11 cellular contexts compared by ENCODE assay signal in genomic region chr12:22974865-22975264, GRCh38.
DNase-seq lines count a peak whose midpoint lies in the region; ATAC-seq lines count a peak whose summit lies in the region.
"Had no signal": no experiment of that assay in that cellular context is flagged by ENCODE, and none has a peak within 500 bp of the region (broad histone marks: within the 10 kb centered on the region; RNA-seq: fewer than 3 reads in every experiment).

No MANE protein-coding gene starts in this region.

- H3K4me3 ChIP-seq in GM23248 (no peak overlapping the region), SJSA1 (no peak overlapping the region), skeletal muscle cell (ENCODE audit: low read depth, low read length) (no peak overlapping the region)

- peaks cover 23% of the 10 kb centered on the region for H3F3A ChIP-seq in GM23248 (ENCODE audit: insufficient read depth)

- H3K79me2 ChIP-seq in GM23248 (ENCODE audit: insufficient read depth): no peaks in the 10 kb centered on the region
- H3K79me2 ChIP-seq: parathyroid adenoma had no signal

- peak overlapping the region; percentile 49 for H3K27ac ChIP-seq in GM23248
- 0 out of 2 replicates have a peak overlapping the region, but pooled peaks have one; percentile 1 for H3K27ac ChIP-seq in SJSA1
- H3K27ac ChIP-seq: parathyroid adenoma had no signal

- H3K27me3 Mint-ChIP-seq in activated T-helper 2 cell treated with anti-CD3 and anti-CD28 coated beads, Interferon-gamma antibody, Interleukin-2, Interleukin-4, amounts not matched to agents 10 μg/mL and 5 μg/mL and 100 μg/mL, durations not matched to agents 14 hours and 24 hours and 36 hours (ENCODE audit: low read depth): no peaks in the 10 kb centered on the region

- H3K4me2 ChIP-seq in GM23248 (ENCODE audit: unreplicated experiment): peak overlapping the region; percentile 52

- H3K9me3 ChIP-seq in GM23248 (ENCODE audit: low read depth) (no peaks in the 10 kb centered on the region), SJSA1 (replicated peaks) (no peaks in the 10 kb centered on the region)

- no peak overlapping the region for H3K27ac Mint-ChIP-seq in activated T-helper 2 cell treated with anti-CD3 and anti-CD28 coated beads, Interferon-gamma antibody, Interleukin-2, Interleukin-4, amounts not matched to agents 10 μg/mL and 5 μg/mL and 100 μg/mL, durations not matched to agents 14 hours and 24 hours and 36 hours
- H3K27ac Mint-ChIP-seq: activated B cell treated with CpG ODN at 0.5 μM for 24 hours had no signal

- no peak overlapping the region for H3K4me3 Mint-ChIP-seq in activated T-helper 2 cell treated with anti-CD3 and anti-CD28 coated beads, Interferon-gamma antibody, Interleukin-2, Interleukin-4, amounts not matched to agents 10 μg/mL and 5 μg/mL and 100 μg/mL, durations not matched to agents 14 hours and 24 hours and 36 hours (ENCODE audit: low read depth)
- H3K4me3 Mint-ChIP-seq: activated B cell treated with CpG ODN at 0.5 μM for 24 hours had no signal

- no peak overlapping the region for H3K9ac ChIP-seq in GM23248
- H3K9ac ChIP-seq: parathyroid adenoma had no signal

- no peak for ATAC-seq in GM19328 (IDR thresholded peaks at IDR 0.05; ENCODE audit: unreplicated experiment)

- H3K36me3 ChIP-seq in GM23248 (ENCODE audit: low read depth) (no peaks in the 10 kb centered on the region), SJSA1 (no peaks in the 10 kb centered on the region)

- no peaks in the 10 kb centered on the region for H3K36me3 Mint-ChIP-seq in activated T-helper 2 cell treated with anti-CD3 and anti-CD28 coated beads, Interferon-gamma antibody, Interleukin-2, Interleukin-4, amounts not matched to agents 10 μg/mL and 5 μg/mL and 100 μg/mL, durations not matched to agents 14 hours and 24 hours and 36 hours (ENCODE audit: low read depth)

- no peak overlapping the region for H2AFZ ChIP-seq in GM23248
- H2AFZ ChIP-seq: parathyroid adenoma had no signal

- no peaks in the 10 kb centered on the region for H3K27me3 ChIP-seq in GM23248 (replicated peaks; ENCODE audit: insufficient read depth)
- no peaks in the 10 kb centered on the region for H3K27me3 ChIP-seq in SJSA1 (replicated peaks)

- intact Hi-C loops in activated T-helper 2 cell treated with anti-CD3 and anti-CD28 coated beads, Interferon-gamma antibody, Interleukin-2, Interleukin-4, amounts not matched to agents 10 μg/mL and 5 μg/mL and 100 μg/mL, durations not matched to agents 14 hours and 24 hours and 36 hours (cut with micrococcal nuclease): no loop called here

- in situ Hi-C loops in GM23248 (cut with MboI): no loop called here

- peaks cover 51% of the 10 kb centered on the region for H3K4me1 ChIP-seq in GM23248 (ENCODE audit: insufficient read depth)
- H3K4me1 ChIP-seq in SJSA1 (replicated peaks): peaks cover 16% of the 10 kb centered on the region
- H3K4me1 ChIP-seq: parathyroid adenoma had no signal

- peak; percentile 96 for DNase-seq in GM23248
- DNase-seq in SJSA1 (ENCODE audit: low read depth in 1 of 2, low spot score in 2 of 2): peak in 1 of 2 experiments; percentile 42
- peak; percentile 79 for DNase-seq in fibroblast of peridontal ligament (ENCODE audit: extremely low read depth)
- peak; percentile 89 for DNase-seq in skeletal muscle cell (ENCODE audit: low read depth)
- DNase-seq in activated T-helper 2 cell treated with anti-CD3 and anti-CD28 coated beads, Interferon-gamma antibody, Interleukin-2, Interleukin-4, amounts not matched to agents 10 μg/mL and 5 μg/mL and 100 μg/mL, durations not matched to agents 14 hours and 24 hours and 36 hours (ENCODE audit: low spot score): no peak
- no peak for DNase-seq in NCI-H1436 (lab: John Stamatoyannopoulos, UW)
- no peak for DNase-seq in NOMO-1 treated with dmso at 0.1 percent for 144 hours (lab: John Stamatoyannopoulos, UW; ENCODE audit: unreplicated experiment)
- DNase-seq: activated B cell treated with CpG ODN at 0.5 μM for 24 hours; activated effector memory CD4-positive, alpha-beta T cell treated with anti-CD3 and anti-CD28 coated beads, Interleukin-2, amount 50 U/mL, for 16 hours had no signal

- H3K9me2 ChIP-seq in GM23248 (ENCODE audit: insufficient read depth): no peaks in the 10 kb centered on the region

- H3K4me1 Mint-ChIP-seq in activated T-helper 2 cell treated with anti-CD3 and anti-CD28 coated beads, Interferon-gamma antibody, Interleukin-2, Interleukin-4, amounts not matched to agents 10 μg/mL and 5 μg/mL and 100 μg/mL, durations not matched to agents 14 hours and 24 hours and 36 hours (ENCODE audit: low read depth): no peaks in the 10 kb centered on the region
- H3K4me1 Mint-ChIP-seq: activated B cell treated with CpG ODN at 0.5 μM for 24 hours had no signal

- no peaks in the 10 kb centered on the region for H3K9me3 Mint-ChIP-seq in activated T-helper 2 cell treated with anti-CD3 and anti-CD28 coated beads, Interferon-gamma antibody, Interleukin-2, Interleukin-4, amounts not matched to agents 10 μg/mL and 5 μg/mL and 100 μg/mL, durations not matched to agents 14 hours and 24 hours and 36 hours
- H3K9me3 Mint-ChIP-seq: activated B cell treated with CpG ODN at 0.5 μM for 24 hours had no signal

- H4K20me1 ChIP-seq in GM23248 (ENCODE audit: insufficient read depth): no peaks in the 10 kb centered on the region

Comparison
In these comparisons a context has a peak if more than half of its experiments do, and no peak if none do; other contexts are left out.
1. DNase-seq: peak in GM23248 (single experiment), fibroblast of peridontal ligament (single experiment) and skeletal muscle cell (single experiment); none in activated T-helper 2 cell treated with anti-CD3 and anti-CD28 coated beads, Interferon-gamma antibody, Interleukin-2, Interleukin-4, amounts not matched to agents 10 μg/mL and 5 μg/mL and 100 μg/mL, durations not matched to agents 14 hours and 24 hours and 36 hours (single experiment), NCI-H1436 (single experiment) and NOMO-1 treated with dmso at 0.1 percent for 144 hours (single experiment).